In genomic region chr21:34795152-34796141, GRCh38 we compare ENCODE assay signal across 1 cellular context.
TF ChIP-seq lines count a peak whose summit lies in the region.

No MANE protein-coding gene starts in this region.

TF ChIP-seq in K562, 482 proteins besides CTCF, POLR2A, EP300 and RAD21 (continued from another document):
- no peak for TF ChIP-seq E4F1 (CRISPR knock-in tag; IDR thresholded peaks at IDR 0.05; ENCODE audit: borderline replicate concordance)
